8 cellular contexts compared by ENCODE assay signal in the genomic region with DNA sequence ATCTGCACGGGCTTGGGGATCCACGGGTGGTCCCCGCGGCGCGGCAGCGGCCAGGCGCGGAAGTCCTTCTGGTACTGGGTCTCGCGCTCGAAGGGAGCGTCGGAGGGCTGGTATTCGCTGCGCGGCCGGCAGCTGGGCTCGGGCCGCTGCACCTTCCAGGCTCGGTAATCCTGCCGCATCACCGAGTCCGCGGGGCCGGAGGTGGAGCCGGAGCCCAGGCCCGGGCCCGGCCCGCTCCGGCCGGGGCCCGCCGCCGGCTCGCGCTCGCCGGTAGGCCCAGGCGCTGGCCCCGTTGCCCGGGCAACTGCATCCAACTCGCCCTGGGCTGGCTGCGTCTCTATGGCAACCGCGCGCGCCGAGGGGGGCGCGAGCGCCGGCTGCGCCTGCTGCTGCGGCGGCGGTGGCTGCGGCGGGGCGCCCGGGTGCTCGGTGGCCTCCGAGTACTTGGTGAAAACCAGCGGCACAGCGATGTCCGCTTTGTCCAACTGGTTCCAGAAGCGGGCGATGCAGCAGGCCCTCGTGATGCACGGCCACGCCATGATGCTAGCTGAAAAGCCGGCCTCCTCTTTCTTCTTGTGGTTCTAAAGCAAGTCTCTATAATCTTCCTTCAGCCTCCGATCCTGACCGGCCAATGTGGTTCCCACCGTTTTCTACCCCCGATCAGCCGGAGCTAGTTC. TPM values are rescaled to one million over a fixed set of nuclear protein-coding genes. Genes with fewer than 3 reads are reported as not detected.
A peak's percentile ranks its signal among the peaks of the same experiment; 100 is the strongest.
DNase-seq lines count a peak whose midpoint lies in the region; ATAC-seq and TF ChIP-seq lines count a peak whose summit lies in the region.

No MANE protein-coding gene starts in this region.

- H3K27ac Mint-ChIP-seq in CD4-positive, CD25-positive, alpha-beta regulatory T cell: no peak overlapping the region
- no peak overlapping the region for H3K27ac Mint-ChIP-seq in dendritic cell treated with granulocyte-macrophage colony-stimulating factor and Interleukin-4, amounts not matched to agents 40 ng/mL and 50 ng/mL, for 4 days
- H3K27ac Mint-ChIP-seq in stimulated activated memory B cell treated with anti-CD40 and anti-IgM and Interleukin-4, amounts not matched to agents 10 μg/mL and 1 μg/mL and 100 μg/mL, for 72 hours: no peak overlapping the region

- peaks cover 15% of the 10 kb centered on the region for H3K4me1 ChIP-seq in CD4-positive, CD25-positive, alpha-beta regulatory T cell (ENCODE audit: control insufficient read depth, insufficient read depth, low read length, poor library complexity, severe bottlenecking)
- no peaks in the 10 kb centered on the region for H3K4me1 ChIP-seq in HEK293 (ENCODE audit: control insufficient read depth, insufficient read depth, low read length)

- H3K9me3 Mint-ChIP-seq in CD4-positive, CD25-positive, alpha-beta regulatory T cell: peaks cover 0 to 7% (median 1%) of the 10 kb centered on the region in 7 donors
- H3K9me3 Mint-ChIP-seq in dendritic cell treated with granulocyte-macrophage colony-stimulating factor and Interleukin-4, amounts not matched to agents 40 ng/mL and 50 ng/mL, for 4 days: peaks cover 7% of the 10 kb centered on the region
- peaks cover 8% of the 10 kb centered on the region for H3K9me3 Mint-ChIP-seq in stimulated activated memory B cell treated with anti-CD40 and anti-IgM and Interleukin-4, amounts not matched to agents 10 μg/mL and 1 μg/mL and 100 μg/mL, for 72 hours

- H3K36me3 ChIP-seq in CD4-positive, CD25-positive, alpha-beta regulatory T cell (ENCODE audit: control insufficient read depth, insufficient read depth, low read length): no peaks in the 10 kb centered on the region
- no peaks in the 10 kb centered on the region for H3K36me3 ChIP-seq in HEK293 (ENCODE audit: control insufficient read depth in 2 of 2, insufficient read depth in 1 of 2, low read length in 2 of 2)

- peak overlapping the region; percentile 40 for H3K4me3 ChIP-seq in CD4-positive, CD25-positive, alpha-beta regulatory T cell (ENCODE audit: low read depth, low read length)
- peak overlapping the region; percentile 41 for H3K4me3 ChIP-seq in HEK293 (ENCODE audit: low read depth, low read length)

- peaks cover 86% of the 10 kb centered on the region for H3K27me3 Mint-ChIP-seq in CD4-positive, CD25-positive, alpha-beta regulatory T cell
- H3K27me3 Mint-ChIP-seq in dendritic cell treated with granulocyte-macrophage colony-stimulating factor and Interleukin-4, amounts not matched to agents 40 ng/mL and 50 ng/mL, for 4 days: peaks cover 85% of the 10 kb centered on the region
- peaks cover 72% of the 10 kb centered on the region for H3K27me3 Mint-ChIP-seq in stimulated activated memory B cell treated with anti-CD40 and anti-IgM and Interleukin-4, amounts not matched to agents 10 μg/mL and 1 μg/mL and 100 μg/mL, for 72 hours

- no peaks in the 10 kb centered on the region for H3K36me3 Mint-ChIP-seq in CD4-positive, CD25-positive, alpha-beta regulatory T cell
- H3K36me3 Mint-ChIP-seq in dendritic cell treated with granulocyte-macrophage colony-stimulating factor and Interleukin-4, amounts not matched to agents 40 ng/mL and 50 ng/mL, for 4 days (ENCODE audit: low read depth): no peaks in the 10 kb centered on the region
- H3K36me3 Mint-ChIP-seq in stimulated activated memory B cell treated with anti-CD40 and anti-IgM and Interleukin-4, amounts not matched to agents 10 μg/mL and 1 μg/mL and 100 μg/mL, for 72 hours: no peaks in the 10 kb centered on the region

- CTCF ChIA-PET in HEK293 (lab: Yijun Ruan, JAX): interaction anchor here (0.7 to 1.2 kb wide), 3 partner anchors 72 to 1164 kb away, joined by 3 read pairs; no protein-coding TSS in a partner anchor

- H3K27me3 ChIP-seq in CD4-positive, CD25-positive, alpha-beta regulatory T cell (ENCODE audit: control insufficient read depth, insufficient read depth, low read length): peaks cover 57% of the 10 kb centered on the region

- peak in 1 of 2 donors; percentile 34 for ATAC-seq in CD4-positive, CD25-positive, alpha-beta regulatory T cell (ENCODE audit: low read depth in 2 of 2)
- peak; percentile 79 for ATAC-seq in left lobe of liver
- peak; percentile 69 for ATAC-seq in stimulated activated memory B cell treated with anti-CD40 and anti-IgM and Interleukin-4, amounts not matched to agents 10 μg/mL and 1 μg/mL and 100 μg/mL, for 72 hours
- no peak for ATAC-seq in GM18861 (IDR thresholded peaks at IDR 0.05; ENCODE audit: unreplicated experiment)

- intact Hi-C loops in dendritic cell treated with granulocyte-macrophage colony-stimulating factor and Interleukin-4, amounts not matched to agents 40 ng/mL and 50 ng/mL, for 4 days (cut with micrococcal nuclease): loop anchor here (10.0 kb wide), 1 partner anchor 73 kb away; no protein-coding TSS in a partner anchor

- H3K27ac ChIP-seq in CD4-positive, CD25-positive, alpha-beta regulatory T cell (ENCODE audit: insufficient read depth, low read length, poor library complexity, severe bottlenecking): no peak overlapping the region
- peak overlapping the region; percentile 20; the same call in 1 of the 2 replicates for H3K27ac ChIP-seq in HEK293 (ENCODE audit: extremely low read depth, low read depth, low read length)

- DNase-seq in CD4-positive, CD25-positive, alpha-beta regulatory T cell: peak in 2 of 3 donors; percentile 1 to 24
- peak; percentile 45 to 82 for DNase-seq in SHP77 (lab: John Stamatoyannopoulos, UW)
- DNase-seq in left lobe of liver (ENCODE audit: low spot score): peak; percentile 56
- no peak for DNase-seq in T1000 (lab: John Stamatoyannopoulos, UW)

- peak overlapping the region; percentile 78 to 90 (median 84) for H3K4me3 Mint-ChIP-seq in CD4-positive, CD25-positive, alpha-beta regulatory T cell
- peak overlapping the region; percentile 71 for H3K4me3 Mint-ChIP-seq in dendritic cell treated with granulocyte-macrophage colony-stimulating factor and Interleukin-4, amounts not matched to agents 40 ng/mL and 50 ng/mL, for 4 days
- peak overlapping the region; percentile 89 for H3K4me3 Mint-ChIP-seq in stimulated activated memory B cell treated with anti-CD40 and anti-IgM and Interleukin-4, amounts not matched to agents 10 μg/mL and 1 μg/mL and 100 μg/mL, for 72 hours

- H3K4me1 Mint-ChIP-seq in CD4-positive, CD25-positive, alpha-beta regulatory T cell: peaks cover 0 to 16% (median 8%) of the 10 kb centered on the region in 4 donors
- H3K4me1 Mint-ChIP-seq in dendritic cell treated with granulocyte-macrophage colony-stimulating factor and Interleukin-4, amounts not matched to agents 40 ng/mL and 50 ng/mL, for 4 days (ENCODE audit: low read depth): peaks cover 20% of the 10 kb centered on the region
- H3K4me1 Mint-ChIP-seq in stimulated activated memory B cell treated with anti-CD40 and anti-IgM and Interleukin-4, amounts not matched to agents 10 μg/mL and 1 μg/mL and 100 μg/mL, for 72 hours: peaks cover 22% of the 10 kb centered on the region

- no peaks in the 10 kb centered on the region for H3K9me3 ChIP-seq in CD4-positive, CD25-positive, alpha-beta regulatory T cell (ENCODE audit: control insufficient read depth in 2 of 2, low read length in 2 of 2)
- H3K9me3 ChIP-seq in HEK293 (ENCODE audit: control insufficient read depth, insufficient read depth, low read depth, low read length): no peaks in the 10 kb centered on the region

- POLR2A ChIA-PET in HEK293 (lab: Yijun Ruan, JAX): interaction anchor here (0.6 to 1.7 kb wide), 2 partner anchors 11 to 109 kb away, joined by 3 read pairs; no protein-coding TSS in a partner anchor

- no peak for TF ChIP-seq CTCF in HEK293 (tag by site-specific recombination; IDR thresholded peaks at IDR 0.05)

TF ChIP-seq in HEK293, 187 proteins besides CTCF, POLR2A, EP300 and RAD21:
- TF ChIP-seq ZNF335 (tag by site-specific recombination; conservative IDR thresholded peaks at IDR 0.05): peak; percentile 31; the same call in 1 of the 2 replicates
- TF ChIP-seq ZBTB26 (tag by site-specific recombination; optimal IDR thresholded peaks at IDR 0.05): peak; percentile 16
- TF ChIP-seq, protein P1, sequence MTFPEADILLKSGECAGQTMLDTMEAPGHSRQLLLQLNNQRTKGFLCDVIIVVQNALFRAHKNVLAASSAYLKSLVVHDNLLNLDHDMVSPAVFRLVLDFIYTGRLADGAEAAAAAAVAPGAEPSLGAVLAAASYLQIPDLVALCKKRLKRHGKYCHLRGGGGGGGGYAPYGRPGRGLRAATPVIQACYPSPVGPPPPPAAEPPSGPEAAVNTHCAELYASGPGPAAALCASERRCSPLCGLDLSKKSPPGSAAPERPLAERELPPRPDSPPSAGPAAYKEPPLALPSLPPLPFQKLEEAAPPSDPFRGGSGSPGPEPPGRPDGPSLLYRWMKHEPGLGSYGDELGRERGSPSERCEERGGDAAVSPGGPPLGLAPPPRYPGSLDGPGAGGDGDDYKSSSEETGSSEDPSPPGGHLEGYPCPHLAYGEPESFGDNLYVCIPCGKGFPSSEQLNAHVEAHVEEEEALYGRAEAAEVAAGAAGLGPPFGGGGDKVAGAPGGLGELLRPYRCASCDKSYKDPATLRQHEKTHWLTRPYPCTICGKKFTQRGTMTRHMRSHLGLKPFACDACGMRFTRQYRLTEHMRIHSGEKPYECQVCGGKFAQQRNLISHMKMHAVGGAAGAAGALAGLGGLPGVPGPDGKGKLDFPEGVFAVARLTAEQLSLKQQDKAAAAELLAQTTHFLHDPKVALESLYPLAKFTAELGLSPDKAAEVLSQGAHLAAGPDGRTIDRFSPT (tag by site-specific recombination; IDR thresholded peaks at IDR 0.05): no peak

RNA-seq across cellular contexts. Expression of gene MAP6, which starts 0.9 kb away (rescaled TPM):
- 0.44 TPM for total RNA-seq in CD4-positive, CD25-positive, alpha-beta regulatory T cell
- not detected for polyA plus RNA-seq in CD4-positive, CD25-positive, alpha-beta regulatory T cell
- 0.33 TPM for total RNA-seq in left lobe of liver

RNA-seq across cellular contexts. Expression of gene MOGAT2, which starts 49.7 kb away (rescaled TPM):
- not detected for total RNA-seq in CD4-positive, CD25-positive, alpha-beta regulatory T cell
- polyA plus RNA-seq in CD4-positive, CD25-positive, alpha-beta regulatory T cell: not detected
- 172 TPM for total RNA-seq in left lobe of liver

Comparison
In these comparisons a context has a peak if more than half of its experiments do, and no peak if none do; other contexts are left out.
1. RNA of gene MOGAT2, which starts 49.7 kb away (total RNA-seq): 172 TPM in left lobe of liver (single experiment); not detected in CD4-positive, CD25-positive, alpha-beta regulatory T cell (single experiment); every median in the first group is over 100 times any median in the second.
2. Peak in every context shown above with its lines, with median percentiles within 50 percentile points of each other: H3K4me3 Mint-ChIP-seq.